In genomic region chr6:134173936-134174789, GRCh38 we compare ENCODE assay signal across 7 cellular contexts.
DNase-seq lines count a peak whose midpoint lies in the region; ATAC-seq and TF ChIP-seq lines count a peak whose summit lies in the region.

No MANE protein-coding gene starts in this region.

- H3K27me3 ChIP-seq in Karpas-422 (ENCODE audit: low read length) (no peaks in the 10 kb centered on the region), Panc1 (ENCODE audit: control insufficient read depth, insufficient read depth, low read length) (no peaks in the 10 kb centered on the region; the same call in 1 of the 2 replicates)

- peak overlapping the region; percentile 87 for H2AFZ ChIP-seq in Karpas-422 (ENCODE audit: low read length)

- H3K4me3 Mint-ChIP-seq in naive B cell: peak overlapping the region; percentile 84 to 98 (median 96)

- intact Hi-C loops in Panc1 (cut with micrococcal nuclease; ENCODE audit: unreplicated experiment): loop anchor here (1.0 to 2.0 kb wide), 4 partner anchors 467 to 767 kb away; no protein-coding TSS in a partner anchor

- no peaks in the 10 kb centered on the region for H3K27me3 Mint-ChIP-seq in naive B cell

- in situ Hi-C loops in Panc1 (cut with HindIII; ENCODE audit: low pct_unique_long_range_greater_than_20kb, low sequenced_read_pairs): no loop called here

- peak overlapping the region; percentile 55 for H3K9ac ChIP-seq in Karpas-422 (ENCODE audit: low read length)

- H3K9me3 Mint-ChIP-seq in naive B cell: no peaks in the 10 kb centered on the region

- peak; percentile 94 for DNase-seq in Karpas-422
- DNase-seq in Panc1 (ENCODE audit: low read depth, low spot score): peak; percentile 77
- DNase-seq in activated T-helper 1 cell treated with Interleukin-2 at 50 U/mL for 16 hours (ENCODE audit: low read depth): peak; percentile 71
- DNase-seq in fibroblast of gingiva (ENCODE audit: low read depth): peak; percentile 81
- peak; percentile 77 for DNase-seq in naive B cell
- peak; percentile 56 to 74 for DNase-seq in stimulated activated CD8-positive, alpha-beta memory T cell treated with anti-CD3 and anti-CD28 coated beads, Interleukin-7, amount 100 ng/mL, for 48 hours (ENCODE audit: extremely low read depth in 1 of 2, low read depth in 1 of 2)

- H4K20me1 ChIP-seq in Karpas-422 (ENCODE audit: insufficient read depth, low read depth, low read length): no peaks in the 10 kb centered on the region

- no peaks in the 10 kb centered on the region for H3K36me3 ChIP-seq in Karpas-422 (ENCODE audit: insufficient read depth, low read length)
- no peaks in the 10 kb centered on the region for H3K36me3 ChIP-seq in Panc1 (ENCODE audit: control insufficient read depth, insufficient read depth, low read length)

- H3K36me3 Mint-ChIP-seq in naive B cell: peaks cover 11 to 13% of the 10 kb centered on the region in 2 donors

- H3K4me1 Mint-ChIP-seq in naive B cell: peaks cover 29 to 59% (median 39%) of the 10 kb centered on the region in 3 donors

- H3K4me3 ChIP-seq in Karpas-422 (ENCODE audit: low read length) (peak overlapping the region; percentile 59), Panc1 (ENCODE audit: low read depth in 2 of 2, low read length in 2 of 2) (peak overlapping the region; percentile 61 to 69)

- H3K79me2 ChIP-seq in Karpas-422 (ENCODE audit: low read length): no peaks in the 10 kb centered on the region

- peak overlapping the region; percentile 68 for H3K4me2 ChIP-seq in Karpas-422 (ENCODE audit: low read depth, low read length, poor library complexity, severe bottlenecking)

- H3K9me3 ChIP-seq in Karpas-422 (ENCODE audit: low read length) (no peaks in the 10 kb centered on the region), Panc1 (ENCODE audit: control insufficient read depth, insufficient read depth, low read depth, low read length) (no peaks in the 10 kb centered on the region)

- peak; percentile 85 for TF ChIP-seq CTCF in Panc1 (IDR thresholded peaks at IDR 0.05)

- H3K27ac ChIP-seq in Karpas-422 (ENCODE audit: low read length): no peak overlapping the region
- peak overlapping the region; percentile 68 for H3K27ac ChIP-seq in Panc1 (ENCODE audit: low read length)

- CTCF ChIA-PET in Panc1 (lab: Charles Lee): interaction anchor here (1.0 kb wide), 1 partner anchor 649 kb away, joined by 4 read pairs; no protein-coding TSS in a partner anchor

- H3K9me2 ChIP-seq in Karpas-422 (replicated peaks; ENCODE audit: insufficient read depth, low read length): no peaks in the 10 kb centered on the region

- H3K27ac Mint-ChIP-seq in naive B cell: peak overlapping the region; percentile 87 to 97 (median 95)

- BruUV-seq in Panc1 (replicated peaks; lab: Mats Ljungman, UMichigan): TSS peak; percentile 87

- POLR2A ChIA-PET in Panc1 (lab: Charles Lee): interaction anchor here (0.6 kb wide), 1 partner anchor 31 kb away, joined by 4 read pairs; no protein-coding TSS in a partner anchor

- ATAC-seq in GM18511 (IDR thresholded peaks at IDR 0.05; ENCODE audit: unreplicated experiment) (peak; percentile 27), Panc1 (peak; percentile 51), naive B cell (ENCODE audit: low read depth in 2 of 2) (peak; percentile 20 to 31)

- H3K4me1 ChIP-seq in Karpas-422 (ENCODE audit: low read length) (peaks cover 30% of the 10 kb centered on the region), Panc1 (ENCODE audit: control insufficient read depth, insufficient read depth, low read length) (peaks cover 16% of the 10 kb centered on the region)
